Comparison of ENCODE assay signal across 1 cellular context in the genomic region with DNA sequence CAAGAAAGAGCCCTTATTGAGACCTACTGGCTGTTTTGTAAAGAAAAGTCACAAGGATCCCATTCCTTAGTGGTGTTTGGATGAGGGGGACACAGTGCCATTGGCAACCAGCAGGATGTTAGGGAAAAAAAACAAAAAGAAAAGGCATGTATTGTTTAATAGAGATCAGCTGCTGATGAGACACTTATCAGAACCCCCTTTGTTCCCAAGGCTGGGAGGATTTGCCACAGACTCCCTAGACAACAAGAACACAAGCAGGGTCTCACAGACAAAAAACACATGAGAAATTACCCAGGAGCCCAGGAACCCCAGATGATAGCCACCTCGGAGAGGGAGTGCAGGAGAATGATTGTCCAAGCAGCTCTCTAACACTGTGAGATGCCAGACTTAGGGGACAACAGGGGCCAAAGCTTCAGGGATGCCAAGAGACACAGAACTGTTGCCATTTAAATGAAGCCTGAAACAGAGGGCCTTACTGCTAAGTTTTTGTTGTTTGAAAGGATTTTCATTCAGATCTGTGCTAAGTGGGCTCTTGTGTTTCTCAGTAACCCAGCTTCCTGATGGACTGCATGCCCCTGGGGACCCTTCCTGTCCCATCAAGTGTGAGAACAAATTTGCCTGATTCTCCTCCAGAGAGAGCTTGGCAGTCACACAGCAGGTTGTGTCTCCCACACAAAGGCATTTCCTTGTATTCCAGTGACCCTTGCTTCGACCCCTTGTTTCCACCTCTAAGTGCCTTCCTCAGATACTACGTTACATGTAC.
TF ChIP-seq lines count a peak whose summit lies in the region.

No MANE protein-coding gene starts in this region.

TF ChIP-seq in WTC11, 78 proteins besides CTCF, POLR2A, EP300 and RAD21 (continued from another document):
- TF ChIP-seq, protein P1, sequence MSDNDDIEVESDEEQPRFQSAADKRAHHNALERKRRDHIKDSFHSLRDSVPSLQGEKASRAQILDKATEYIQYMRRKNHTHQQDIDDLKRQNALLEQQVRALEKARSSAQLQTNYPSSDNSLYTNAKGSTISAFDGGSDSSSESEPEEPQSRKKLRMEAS (CRISPR knock-in tag; IDR thresholded peaks at IDR 0.05): no peak; the same call in 1 of the 2 replicates
- no peak for TF ChIP-seq OVOL2 (CRISPR knock-in tag; IDR thresholded peaks at IDR 0.05; ENCODE audit: borderline replicate concordance)
- TF ChIP-seq, protein P2, sequence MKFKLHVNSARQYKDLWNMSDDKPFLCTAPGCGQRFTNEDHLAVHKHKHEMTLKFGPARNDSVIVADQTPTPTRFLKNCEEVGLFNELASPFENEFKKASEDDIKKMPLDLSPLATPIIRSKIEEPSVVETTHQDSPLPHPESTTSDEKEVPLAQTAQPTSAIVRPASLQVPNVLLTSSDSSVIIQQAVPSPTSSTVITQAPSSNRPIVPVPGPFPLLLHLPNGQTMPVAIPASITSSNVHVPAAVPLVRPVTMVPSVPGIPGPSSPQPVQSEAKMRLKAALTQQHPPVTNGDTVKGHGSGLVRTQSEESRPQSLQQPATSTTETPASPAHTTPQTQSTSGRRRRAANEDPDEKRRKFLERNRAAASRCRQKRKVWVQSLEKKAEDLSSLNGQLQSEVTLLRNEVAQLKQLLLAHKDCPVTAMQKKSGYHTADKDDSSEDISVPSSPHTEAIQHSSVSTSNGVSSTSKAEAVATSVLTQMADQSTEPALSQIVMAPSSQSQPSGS (CRISPR knock-in tag; IDR thresholded peaks at IDR 0.05; ENCODE audit: borderline replicate concordance, low read depth): no peak
- no peak for TF ChIP-seq RORB (CRISPR knock-in tag; IDR thresholded peaks at IDR 0.05)
- peak; percentile 88 for TF ChIP-seq ZNF671 (CRISPR knock-in tag; IDR thresholded peaks at IDR 0.05)
- TF ChIP-seq ZBTB21 (CRISPR knock-in tag; IDR thresholded peaks at IDR 0.05; ENCODE audit: borderline replicate concordance): no peak
- no peak for TF ChIP-seq CREB1 (CRISPR knock-in tag; IDR thresholded peaks at IDR 0.05)
- TF ChIP-seq NR3C1 (CRISPR knock-in tag; conservative IDR thresholded peaks at IDR 0.05; ENCODE audit: low read depth): no peak
- no peak for TF ChIP-seq ZNF121 (CRISPR knock-in tag; IDR thresholded peaks at IDR 0.05)
- no peak for TF ChIP-seq ZNF396 (CRISPR knock-in tag; IDR thresholded peaks at IDR 0.05; ENCODE audit: borderline replicate concordance)
